In the genomic region with DNA sequence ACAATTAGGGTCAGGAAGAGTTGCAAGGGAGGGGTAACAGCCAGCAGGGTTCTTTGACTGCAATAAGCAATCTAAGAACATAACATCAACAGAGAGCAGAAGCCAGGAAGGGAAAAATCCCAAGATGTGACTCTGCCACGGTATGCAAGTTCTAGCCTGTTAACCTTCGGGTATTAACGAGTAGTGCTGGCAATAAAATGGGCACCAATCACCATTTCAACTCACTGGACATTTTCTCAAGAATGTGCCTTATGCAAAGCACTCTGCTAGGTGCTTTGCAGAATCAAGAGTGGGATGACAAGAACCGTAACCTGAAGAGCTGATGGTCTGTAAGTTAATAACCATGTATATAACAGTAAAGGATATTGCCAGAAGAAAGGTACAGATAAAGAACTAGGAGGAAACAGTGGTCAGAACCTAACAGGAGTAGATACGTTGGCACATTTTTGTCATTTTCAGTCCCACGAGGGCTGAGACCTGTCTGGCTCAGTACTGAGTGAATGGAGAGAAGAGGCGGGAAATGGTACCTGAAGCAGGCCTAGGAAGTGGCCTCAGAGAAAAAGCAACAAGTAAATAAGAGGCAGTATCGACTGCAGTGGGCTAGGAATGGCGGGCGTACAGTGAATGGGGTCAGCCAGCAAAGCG, we compare ENCODE assay signal across 8 cellular contexts. TPM values are rescaled to one million over a fixed set of nuclear protein-coding genes. Genes with fewer than 3 reads are reported as not detected.
DNase-seq lines count a peak whose midpoint lies in the region; ATAC-seq and TF ChIP-seq lines count a peak whose summit lies in the region.

No MANE protein-coding gene starts in this region.

- H3K27me3 Mint-ChIP-seq in CD4-positive, alpha-beta memory T cell = no peaks in the 10 kb centered on the region
- no peaks in the 10 kb centered on the region for H3K27me3 Mint-ChIP-seq in activated CD8-positive, alpha-beta T cell treated with anti-CD3 and anti-CD28 coated beads for 36 hours

- peak in 4 of 5 donors; percentile 7 to 17 (median 9) for DNase-seq in CD4-positive, alpha-beta memory T cell
- DNase-seq in HL-60 (ENCODE audit: low read depth in 1 of 2, low spot score in 1 of 2) (no peak), globus pallidus (ENCODE audit: low spot score) (peak; percentile 24), renal cortical epithelial cell (ENCODE audit: low read depth) (peak; percentile 33), DMS79 treated with DMSO at 0.1 percent for 48 hours (lab: John Stamatoyannopoulos, UW) (no peak), T-helper 9 cell (no peak)
- peak; percentile 11 for DNase-seq in activated CD8-positive, alpha-beta T cell treated with anti-CD3 and anti-CD28 coated beads for 36 hours

- peak overlapping the region; percentile 91 to 98 (median 96) for H3K27ac Mint-ChIP-seq in CD4-positive, alpha-beta memory T cell
- H3K27ac Mint-ChIP-seq in activated CD8-positive, alpha-beta T cell treated with anti-CD3 and anti-CD28 coated beads for 36 hours = peak overlapping the region; percentile 96

- CTCF ChIA-PET in CD4-positive, alpha-beta memory T cell (lab: Charles Lee; ENCODE audit: partially characterized antibody) = interaction anchor here (1.2 kb wide), 1 partner anchor 136 kb away, joined by 3 read pairs; no protein-coding TSS in a partner anchor
- CTCF ChIA-PET in activated CD8-positive, alpha-beta T cell treated with anti-CD3 and anti-CD28 coated beads for 36 hours (lab: Charles Lee) = interaction anchor here (1.0 kb wide), 1 partner anchor 24 kb away, joined by 3 read pairs; no protein-coding TSS in a partner anchor

- H3K4me3 Mint-ChIP-seq in CD4-positive, alpha-beta memory T cell = peak overlapping the region; percentile 90 to 97 (median 96)
- peak overlapping the region; percentile 88 for H3K4me3 Mint-ChIP-seq in activated CD8-positive, alpha-beta T cell treated with anti-CD3 and anti-CD28 coated beads for 36 hours

- peaks cover 0 to 18% of the 10 kb centered on the region in 2 donors for H3K36me3 Mint-ChIP-seq in CD4-positive, alpha-beta memory T cell
- H3K36me3 Mint-ChIP-seq in activated CD8-positive, alpha-beta T cell treated with anti-CD3 and anti-CD28 coated beads for 36 hours (ENCODE audit: low read depth) = peaks cover 12% of the 10 kb centered on the region

- POLR2A ChIA-PET in CD4-positive, alpha-beta memory T cell (lab: Charles Lee; ENCODE audit: partially characterized antibody) = interaction anchor here (6.9 kb wide), 1 partner anchor 31 kb away, joined by 80 read pairs; no protein-coding TSS in a partner anchor
- POLR2A ChIA-PET in activated CD8-positive, alpha-beta T cell treated with anti-CD3 and anti-CD28 coated beads for 36 hours (lab: Charles Lee) = interaction anchor here (1.8 to 3.9 kb wide), 3 partner anchors 31 to 136 kb away, joined by 6 to 21 read pairs (median 20); no protein-coding TSS in a partner anchor

- no peaks in the 10 kb centered on the region for H3K36me3 ChIP-seq in CD4-positive, alpha-beta memory T cell (ENCODE audit: insufficient read depth, low read length)

- H3K4me3 ChIP-seq in CD4-positive, alpha-beta memory T cell (ENCODE audit: low read length in 2 of 2) = peak overlapping the region; percentile 67 to 80
- H3K4me3 ChIP-seq in HL-60 (replicated peaks; ENCODE audit: insufficient read depth, low read length) = peak overlapping the region; percentile 75

- peak; percentile 4 for ATAC-seq in GM19043 (IDR thresholded peaks at IDR 0.05; ENCODE audit: low read depth, unreplicated experiment)
- ATAC-seq in activated CD8-positive, alpha-beta T cell treated with anti-CD3 and anti-CD28 coated beads for 36 hours = peak; percentile 3

- peaks cover 27% of the 10 kb centered on the region for H3K4me1 ChIP-seq in CD4-positive, alpha-beta memory T cell (ENCODE audit: insufficient read depth, low read length)

- H3K4me1 Mint-ChIP-seq in CD4-positive, alpha-beta memory T cell = peaks cover 17 to 45% (median 28%) of the 10 kb centered on the region in 4 donors
- H3K4me1 Mint-ChIP-seq in activated CD8-positive, alpha-beta T cell treated with anti-CD3 and anti-CD28 coated beads for 36 hours (ENCODE audit: low read depth) = peaks cover 34% of the 10 kb centered on the region

- no peaks in the 10 kb centered on the region for H3K9me3 ChIP-seq in CD4-positive, alpha-beta memory T cell (ENCODE audit: control insufficient read depth in 1 of 2, low read length in 2 of 2)

- H3K9me3 Mint-ChIP-seq in CD4-positive, alpha-beta memory T cell = no peaks in the 10 kb centered on the region
- H3K9me3 Mint-ChIP-seq in activated CD8-positive, alpha-beta T cell treated with anti-CD3 and anti-CD28 coated beads for 36 hours = no peaks in the 10 kb centered on the region

- no peak for TF ChIP-seq CTCF in HL-60 (IDR thresholded peaks at IDR 0.05; ENCODE audit: insufficient read depth, low read length)
- no peak for TF ChIP-seq CTCF in activated CD8-positive, alpha-beta T cell treated with anti-CD3 and anti-CD28 coated beads for 36 hours (IDR thresholded peaks at IDR 0.05)

- no peaks in the 10 kb centered on the region for H3K27me3 ChIP-seq in CD4-positive, alpha-beta memory T cell (ENCODE audit: insufficient read depth, low read length)
- H3K27me3 ChIP-seq in HL-60 (ENCODE audit: insufficient read depth, poor library complexity, severe bottlenecking) = peaks cover 33% of the 10 kb centered on the region

- intact Hi-C loops in CD4-positive, alpha-beta memory T cell (cut with micrococcal nuclease) = loop anchor here (1.0 to 10.0 kb wide), 3 partner anchors 322 to 773 kb away; a partner anchor contains a TSS
- intact Hi-C loops in activated CD8-positive, alpha-beta T cell treated with anti-CD3 and anti-CD28 coated beads for 36 hours (cut with micrococcal nuclease) = loop anchor here (2.0 kb wide), 1 partner anchor 31 kb away; no protein-coding TSS in a partner anchor

- H3K27ac ChIP-seq in CD4-positive, alpha-beta memory T cell (ENCODE audit: low read depth, low read length) = peak overlapping the region; percentile 74
- no peak overlapping the region for H3K27ac ChIP-seq in HL-60 (replicated peaks)

RNA-seq across cellular contexts. Expression of a gene that starts 2.7 kb away (rescaled TPM):
- total RNA-seq in CD4-positive, alpha-beta memory T cell = 1 to 10 TPM; 3.3 to 3.4 TPM
- polyA plus RNA-seq in CD4-positive, alpha-beta memory T cell = 1 to 10 TPM; 1.1 to 1.3 TPM
- 1 to 10 TPM; 4.7 to 7.7 TPM for total RNA-seq in activated CD8-positive, alpha-beta T cell treated with anti-CD3 and anti-CD28 coated beads for 36 hours
- 17.0 and 31.7 TPM in 2 replicates for total RNA-seq in renal cortical epithelial cell

Comparison
In these comparisons a context has a peak if more than half of its experiments do, and no peak if none do; other contexts are left out.
1. DNase-seq: peak in CD4-positive, alpha-beta memory T cell (4 of 5), activated CD8-positive, alpha-beta T cell treated with anti-CD3 and anti-CD28 coated beads for 36 hours (single experiment), globus pallidus (single experiment) and renal cortical epithelial cell (single experiment); none in HL-60 (0 of 2), DMS79 treated with DMSO at 0.1 percent for 48 hours (single experiment) and T-helper 9 cell (single experiment).